In the genomic region with DNA sequence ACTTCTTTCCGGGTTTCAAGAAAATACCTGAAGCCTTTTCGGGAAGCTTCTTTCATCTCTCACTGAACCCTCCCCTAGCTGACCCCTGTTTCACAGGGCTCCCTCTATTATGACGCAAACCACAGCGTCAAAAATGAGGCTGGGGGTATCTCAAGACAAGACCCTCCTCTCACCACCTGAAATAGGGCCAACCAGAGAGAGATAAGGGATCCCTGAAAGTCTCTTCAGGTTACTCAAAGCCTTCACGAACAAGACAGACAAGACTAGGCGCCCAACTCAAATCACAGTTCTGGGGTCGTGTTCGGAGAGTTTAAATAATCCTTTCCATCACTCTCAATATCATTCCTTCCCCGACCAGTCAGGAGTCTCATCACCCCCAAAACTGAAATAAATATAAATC, we compare ENCODE assay signal across 8 cellular contexts. TPM values are rescaled to one million over a fixed set of nuclear protein-coding genes. Genes with fewer than 3 reads are reported as not detected.
A peak's percentile ranks its signal among the peaks of the same experiment; 100 is the strongest.
DNase-seq lines count a peak whose midpoint lies in the region; ATAC-seq, FAIRE-seq and TF ChIP-seq lines count a peak whose summit lies in the region.

No MANE protein-coding gene starts in this region.

- H3K27ac ChIP-seq in Panc1 (ENCODE audit: low read length) = peak overlapping the region; percentile 89
- H3K27ac ChIP-seq in esophagus (ENCODE audit: low read depth in 2 of 2, low read length in 1 of 2) = peak overlapping the region; percentile 63 to 99
- H3K27ac ChIP-seq in prostate gland = peak overlapping the region; percentile 93 to 94

- H3K27me3 ChIP-seq in Panc1 (ENCODE audit: control insufficient read depth, insufficient read depth, low read length) = no peaks in the 10 kb centered on the region
- no peaks in the 10 kb centered on the region for H3K27me3 ChIP-seq in esophagus (ENCODE audit: control insufficient read depth in 1 of 2, insufficient read depth in 2 of 2, low read length in 2 of 2)
- H3K27me3 ChIP-seq in prostate gland (replicated peaks; ENCODE audit: insufficient read depth) = no peaks in the 10 kb centered on the region

- WGBS in esophagus, 2 donors = 0 to 24% methylated on average over 9 of the region's 9 CpGs
- 0% methylated on average over 9 of the region's 9 CpGs for WGBS in prostate gland

- no peak for FAIRE-seq in GM12892 (lab: Jason Lieb, UNC)

- 0 out of 2 replicates have a peak, but pooled peaks have one; percentile 23 for TF ChIP-seq CTCF in Panc1 (IDR thresholded peaks at IDR 0.05)
- no peak for TF ChIP-seq CTCF in prostate gland (IDR thresholded peaks at IDR 0.05)

- ATAC-seq in Panc1 = no peak

- peak; percentile 30 for DNase-seq in ELF-1 (ENCODE audit: low read depth, low spot score)
- no peak for DNase-seq in Panc1 (ENCODE audit: low read depth, low spot score)
- no peak for DNase-seq in prostate gland (ENCODE audit: low spot score)
- DNase-seq in NCI-H187 (lab: John Stamatoyannopoulos, UW) = no peak
- DNase-seq in ureter (ENCODE audit: low spot score) = no peak
- no peak for DNase-seq in NCI-H2107 treated with DMSO at 0.1 percent for 48 hours (lab: John Stamatoyannopoulos, UW; ENCODE audit: unreplicated experiment)
- no peak for DNase-seq in GM12892 (ENCODE audit: insufficient read length)

- intact Hi-C loops in Panc1 (cut with micrococcal nuclease; ENCODE audit: unreplicated experiment) = no loop called here
- intact Hi-C loops in prostate gland (cut with DNase I) = loop anchor here (5.0 to 10.0 kb wide), 3 partner anchors 142 to 764 kb away; partner anchors contain the start of genes FAM120C, HUWE1 and MAGED2

- BruUV-seq in Panc1 (replicated peaks; lab: Mats Ljungman, UMichigan) = TSS peak; percentile 86

- CTCF ChIA-PET in Panc1 (lab: Charles Lee) = interaction anchor here (0.7 kb wide), 1 partner anchor 517 kb away, joined by 4 read pairs; no protein-coding TSS in a partner anchor

- in situ Hi-C loops in Panc1 (cut with HindIII; ENCODE audit: low pct_unique_long_range_greater_than_20kb, low sequenced_read_pairs) = no loop called here

- H3K9me3 ChIP-seq in Panc1 (ENCODE audit: control insufficient read depth, insufficient read depth, low read depth, low read length) (no peaks in the 10 kb centered on the region), esophagus (ENCODE audit: control insufficient read depth in 2 of 2, insufficient read depth in 1 of 2, low read depth in 1 of 2, low read length in 1 of 2) (no peaks in the 10 kb centered on the region), prostate gland (no peaks in the 10 kb centered on the region)

- H3K4me3 ChIP-seq in Panc1 (ENCODE audit: low read depth in 2 of 2, low read length in 2 of 2) (peak overlapping the region; percentile 78 to 89), esophagus (ENCODE audit: low read depth in 1 of 2, low read length in 2 of 2) (peak overlapping the region; percentile 52 to 70), prostate gland (peak overlapping the region; percentile 52 to 58)

- peaks cover 9% of the 10 kb centered on the region for H3K4me1 ChIP-seq in Panc1 (ENCODE audit: control insufficient read depth, insufficient read depth, low read length)
- peaks cover 0 to 3% of the 10 kb centered on the region in 2 donors for H3K4me1 ChIP-seq in esophagus (ENCODE audit: control insufficient read depth in 2 of 2, insufficient read depth in 2 of 2, low read length in 1 of 2)
- no peaks in the 10 kb centered on the region for H3K4me1 ChIP-seq in prostate gland (replicated peaks)

- no peaks in the 10 kb centered on the region; the same call in none of the 2 replicates for H3K36me3 ChIP-seq in Panc1 (ENCODE audit: control insufficient read depth, insufficient read depth, low read length)
- H3K36me3 ChIP-seq in esophagus (ENCODE audit: control insufficient read depth in 2 of 2, insufficient read depth in 2 of 2, low read length in 1 of 2) = no peaks in the 10 kb centered on the region
- H3K36me3 ChIP-seq in prostate gland = no peaks in the 10 kb centered on the region

- POLR2A ChIA-PET in Panc1 (lab: Charles Lee) = no interaction called here

- TF ChIP-seq POLR2A in prostate gland (IDR thresholded peaks at IDR 0.05) = no peak
- TF ChIP-seq POLR2A in GM12892 (IDR thresholded peaks at IDR 0.05; ENCODE audit: low read depth, low read length) = no peak

RNA-seq across cellular contexts. Expression of gene PHF8, which starts 1.2 kb away (rescaled TPM):
- total RNA-seq in Panc1 (2021; ENCODE audit: unreplicated experiment) (27.5 TPM), prostate gland (100 to 1,000 TPM in 1 of 2 donors, 10 to 100 TPM in 1; 30.4 to 139 TPM), ureter (52.4 TPM)
- polyA plus RNA-seq in Panc1 (2012; ENCODE audit: insufficient read length) = 24.8 TPM
- polyA plus RNA-seq in esophagus = 10 to 100 TPM in 1 of 2 donors, 1 to 10 TPM in 1; 6.7 to 10.3 TPM
- 11.7 TPM for polyA plus RNA-seq in GM12892 (2012; ENCODE audit: missing spikeins)
